ENCODE assay signal across 1 cellular context in genomic region chr22:49208768-49209252, GRCh38.
A peak's percentile ranks its signal among the peaks of the same experiment; 100 is the strongest.
TF ChIP-seq lines count a peak whose summit lies in the region.

No MANE protein-coding gene starts in this region.

TF ChIP-seq in HepG2, 621 proteins besides CTCF, POLR2A, EP300 and RAD21 (continued from another document):
- 0 out of 2 replicates have a peak, but pooled peaks have one; percentile 65 for TF ChIP-seq SRY (CRISPR knock-in tag; IDR thresholded peaks at IDR 0.05)
- no peak for TF ChIP-seq KLF11 (CRISPR knock-in tag; IDR thresholded peaks at IDR 0.05)
- peak; percentile 75 to 94 for TF ChIP-seq REST (IDR thresholded peaks at IDR 0.05; ENCODE audit: borderline replicate concordance in 1 of 2, low read depth in 1 of 2, low read length in 2 of 2)
- TF ChIP-seq ZNF569 (CRISPR knock-in tag; IDR thresholded peaks at IDR 0.05; ENCODE audit: borderline replicate concordance): no peak
- no peak for TF ChIP-seq NR3C1 (CRISPR knock-in tag; IDR thresholded peaks at IDR 0.05)
- TF ChIP-seq MIER2 (CRISPR knock-in tag; IDR thresholded peaks at IDR 0.05): peak; percentile 93
- no peak for TF ChIP-seq SAP130 (CRISPR knock-in tag; IDR thresholded peaks at IDR 0.05; ENCODE audit: low read depth)
- no peak for TF ChIP-seq FOXC1 (CRISPR knock-in tag; IDR thresholded peaks at IDR 0.05; ENCODE audit: borderline replicate concordance)
- 0 out of 2 replicates have a peak, but pooled peaks have one; percentile 25 for TF ChIP-seq ZNF441 (CRISPR knock-in tag; IDR thresholded peaks at IDR 0.05; ENCODE audit: borderline replicate concordance)
- no peak for TF ChIP-seq RAD51 (IDR thresholded peaks at IDR 0.05; ENCODE audit: borderline replicate concordance)
- TF ChIP-seq ZNF674 (CRISPR knock-in tag; IDR thresholded peaks at IDR 0.05; ENCODE audit: low read depth): no peak
- TF ChIP-seq TCF7 (IDR thresholded peaks at IDR 0.05; ENCODE audit: low read depth): peak; percentile 29; the same call in 1 of the 2 replicates
